28 cellular contexts compared by ENCODE assay signal in the genomic region with DNA sequence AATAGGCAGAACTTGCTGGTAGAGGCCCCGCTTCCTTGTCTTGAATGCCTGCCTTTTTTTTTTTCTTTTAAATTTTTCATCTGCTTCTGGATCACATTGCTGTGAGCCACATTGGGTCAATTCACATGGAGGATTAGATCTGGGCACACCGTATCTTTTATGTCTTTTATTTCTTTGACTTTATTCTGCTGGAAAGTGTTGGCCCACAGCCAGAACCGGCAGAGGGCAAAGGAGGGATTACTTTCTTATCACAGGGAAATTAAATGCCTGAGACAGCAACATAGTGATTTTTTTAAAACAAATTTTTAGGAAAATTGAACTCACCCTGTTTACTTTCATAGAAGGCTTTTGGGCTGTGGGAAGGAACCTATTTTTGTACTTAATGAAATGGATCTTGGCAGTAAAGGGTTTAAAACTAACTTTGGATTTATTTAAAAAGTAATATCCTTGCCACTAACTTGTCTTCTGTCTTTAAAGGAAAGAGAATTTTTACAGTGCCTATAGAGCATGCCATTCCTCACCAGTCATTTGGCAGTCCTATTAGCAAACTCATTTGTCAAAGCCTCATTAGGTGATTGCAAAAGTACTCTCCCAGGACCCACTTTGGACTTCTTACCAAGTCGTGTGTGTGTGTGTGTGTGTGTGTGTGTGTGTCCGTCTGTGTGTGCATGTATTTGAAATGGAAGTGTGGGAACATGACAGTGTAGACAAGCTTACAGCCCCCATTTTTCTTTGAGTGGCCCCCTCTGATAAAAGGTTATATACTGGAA.
A peak's percentile ranks its signal among the peaks of the same experiment; 100 is the strongest.
DNase-seq lines count a peak whose midpoint lies in the region; ATAC-seq, FAIRE-seq and TF ChIP-seq lines count a peak whose summit lies in the region.
"Had no signal": no experiment of that assay in that cellular context is flagged by ENCODE, and none has a peak within 500 bp of the region (broad histone marks: within the 10 kb centered on the region; RNA-seq: fewer than 3 reads in every experiment).

No MANE protein-coding gene starts in this region.

- H4K20me1 ChIP-seq in endothelial cell of umbilical vein (replicated peaks; ENCODE audit: control insufficient read depth, extremely low read depth, insufficient read depth, low read length) = no peaks in the 10 kb centered on the region

- in situ Hi-C loops in transverse colon (cut with MboI; ENCODE audit: low pct_ligation_motif_present in 1 of 4, low pct_unique_long_range_greater_than_20kb in 1 of 4, low sequenced_read_pairs in 3 of 4) = no loop called here

- no peaks in the 10 kb centered on the region for H3K27me3 Mint-ChIP-seq in mesothelial cell of epicardium (ENCODE audit: low read depth)
- no peaks in the 10 kb centered on the region for H3K27me3 Mint-ChIP-seq in Calu3 (ENCODE audit: unreplicated experiment)

- H3K4me1 Mint-ChIP-seq in mesothelial cell of epicardium (peaks cover 68% of the 10 kb centered on the region), Calu3 (ENCODE audit: low read depth, unreplicated experiment) (no peaks in the 10 kb centered on the region)
- H3K4me1 Mint-ChIP-seq: activated CD4-positive, alpha-beta T cell treated with anti-CD3 and anti-CD28 coated beads, Interleukin-2, amount 10 ng/mL, durations not matched to agents 7 days and 5 days; stimulated activated effector memory CD8-positive, alpha-beta T cell treated with anti-CD3 and anti-CD28 coated beads, Interleukin-12 subunit alpha, Interleukin-12 subunit beta, amount 100 ng/mL, for 72 hours had no signal

- no TSS peak for BruUV-seq in endothelial cell of umbilical vein (replicated peaks; lab: Mats Ljungman, UMichigan)
- BruUV-seq in Calu3 (replicated peaks; lab: Mats Ljungman, UMichigan) = no TSS peak

- H3K27ac ChIP-seq in endothelial cell of umbilical vein (ENCODE audit: insufficient read depth, low read depth, low read length) (no peak overlapping the region), transverse colon (no peak overlapping the region)
- H3K27ac ChIP-seq: C4-2B, gastrocnemius medialis, spleen, upper lobe of right lung, WERI-Rb-1 had no signal

- ATAC-seq in SK-N-SH treated with all-trans-retinoic acid at 6 μM for 48 hours = peak; percentile 17; the same call in 2 of the 3 replicates
- ATAC-seq: activated T-cell treated with anti-CD3 and anti-CD28 coated beads, Interleukin-2, amount 50 U/mL, for 4 hours; gastrocnemius medialis; left lobe of liver; naive thymus-derived CD4-positive, alpha-beta T cell; upper lobe of right lung had no signal

- no peaks in the 10 kb centered on the region for H3K9me1 ChIP-seq in endothelial cell of umbilical vein (replicated peaks; ENCODE audit: control insufficient read depth, extremely low read depth, insufficient read depth, low read length)

- H3K9ac ChIP-seq in endothelial cell of umbilical vein (replicated peaks; ENCODE audit: extremely low read depth, insufficient read depth, low read length) = no peak overlapping the region

- H3K9me3 Mint-ChIP-seq in mesothelial cell of epicardium (no peaks in the 10 kb centered on the region), Calu3 (ENCODE audit: low read depth, unreplicated experiment) (no peaks in the 10 kb centered on the region)
- H3K9me3 Mint-ChIP-seq: activated CD4-positive, alpha-beta T cell treated with anti-CD3 and anti-CD28 coated beads, Interleukin-2, amount 10 ng/mL, durations not matched to agents 7 days and 5 days; activated T-cell treated with anti-CD3 and anti-CD28 coated beads, Interleukin-2, amount 50 U/mL, for 4 hours; stimulated activated effector memory CD8-positive, alpha-beta T cell treated with anti-CD3 and anti-CD28 coated beads, Interleukin-12 subunit alpha, Interleukin-12 subunit beta, amount 100 ng/mL, for 72 hours had no signal

- POLR2A ChIA-PET in endothelial cell of umbilical vein (lab: Charles Lee) = no interaction called here

- TF ChIP-seq CTCF in endothelial cell of umbilical vein (IDR thresholded peaks at IDR 0.05; ENCODE audit: extremely low read depth in 1 of 2, insufficient read depth in 1 of 2, low read depth in 1 of 2, low read length in 2 of 2) = no peak
- no peak for TF ChIP-seq CTCF in mesothelial cell of epicardium (IDR thresholded peaks at IDR 0.05; ENCODE audit: unreplicated experiment)
- TF ChIP-seq CTCF in transverse colon (IDR thresholded peaks at IDR 0.05) = no peak
- TF ChIP-seq CTCF in Calu3 (IDR thresholded peaks at IDR 0.05; ENCODE audit: unreplicated experiment) = no peak

- FAIRE-seq in endothelial cell of umbilical vein (lab: Jason Lieb, UNC) = no peak
- FAIRE-seq: GM18507 had no signal

- H2AFZ ChIP-seq in endothelial cell of umbilical vein (ENCODE audit: low read depth, low read length) = no peak overlapping the region

- H3K9me3 ChIP-seq in endothelial cell of umbilical vein (replicated peaks; ENCODE audit: control insufficient read depth, insufficient read depth, low read length) (no peaks in the 10 kb centered on the region), transverse colon (no peaks in the 10 kb centered on the region)
- H3K9me3 ChIP-seq: Caco-2, gastrocnemius medialis, HAP-1, spleen, upper lobe of right lung had no signal

- no peaks in the 10 kb centered on the region for H3K79me2 ChIP-seq in endothelial cell of umbilical vein (ENCODE audit: control insufficient read depth, insufficient read depth, low read length)

- intact Hi-C loops in endothelial cell of umbilical vein (cut with micrococcal nuclease) = no loop called here
- intact Hi-C loops in transverse colon (cut with DNase I; ENCODE audit: low total_unique reads) = no loop called here
- intact Hi-C loops in Calu3 (cut with micrococcal nuclease; ENCODE audit: unreplicated experiment) = loop anchor here (5.0 kb wide), 1 partner anchor 106 kb away; no protein-coding TSS in a partner anchor

- CTCF ChIA-PET in endothelial cell of umbilical vein (lab: Charles Lee) (interaction anchor here (1.3 to 3.2 kb wide), 3 partner anchors 11 to 108 kb away, joined by 3 to 22 read pairs (median 5); no protein-coding TSS in a partner anchor), Calu3 (lab: Charles Lee) (interaction anchor here (0.6 kb wide), 1 partner anchor 1682 kb away, joined by 3 read pairs; no protein-coding TSS in a partner anchor)

- H3K4me2 ChIP-seq in endothelial cell of umbilical vein (ENCODE audit: insufficient read depth, low read length) = no peak overlapping the region

- H3K27me3 ChIP-seq in endothelial cell of umbilical vein (ENCODE audit: control insufficient read depth in 2 of 2, insufficient read depth in 2 of 2, low read length in 2 of 2) = no peaks in the 10 kb centered on the region
- no peaks in the 10 kb centered on the region for H3K27me3 ChIP-seq in transverse colon
- H3K27me3 ChIP-seq: gastrocnemius medialis, spleen, upper lobe of right lung had no signal

- dilution Hi-C loops in endothelial cell of umbilical vein (cut with MboI; ENCODE audit: extremely low pct_ligation_motif_present, low sequenced_read_pairs) = no loop called here

- TF ChIP-seq POLR2A in endothelial cell of umbilical vein (IDR thresholded peaks at IDR 0.05; ENCODE audit: low read depth, low read length) = no peak
- TF ChIP-seq POLR2A in transverse colon (IDR thresholded peaks at IDR 0.05) = no peak

- TF ChIP-seq EP300 in transverse colon (IDR thresholded peaks at IDR 0.05; ENCODE audit: low read depth) = no peak

- peaks cover 7% of the 10 kb centered on the region for H3K4me1 ChIP-seq in endothelial cell of umbilical vein (ENCODE audit: control insufficient read depth, extremely low read depth, insufficient read depth, low read length)
- H3K4me1 ChIP-seq in transverse colon = peaks cover 3 to 24% (median 16%) of the 10 kb centered on the region in 4 donors
- H3K4me1 ChIP-seq: Caco-2, HAP-1 had no signal

- WGBS in transverse colon (ENCODE audit: low coverage in 1 of 2), 2 donors = 33 to 44% methylated on average over 5 of the region's 5 CpGs

- no peaks in the 10 kb centered on the region for H3K36me3 ChIP-seq in endothelial cell of umbilical vein (ENCODE audit: control insufficient read depth in 2 of 2, extremely low read depth in 1 of 2, insufficient read depth in 2 of 2, low read length in 2 of 2)
- no peaks in the 10 kb centered on the region for H3K36me3 ChIP-seq in transverse colon
- H3K36me3 ChIP-seq: gastrocnemius medialis, HAP-1, spleen, upper lobe of right lung, WERI-Rb-1 had no signal

- H3K4me3 ChIP-seq in endothelial cell of umbilical vein (replicated peaks in 1 of 3; ENCODE audit: insufficient read depth in 1 of 3, low read depth in 1 of 3, low read length in 3 of 3) (no peak overlapping the region), transverse colon (no peak overlapping the region)
- H3K4me3 ChIP-seq: gastrocnemius medialis, HAP-1, spleen, upper lobe of right lung had no signal

- H3K27ac Mint-ChIP-seq in mesothelial cell of epicardium = peak overlapping the region; percentile 70
- no peak overlapping the region for H3K27ac Mint-ChIP-seq in Calu3 (ENCODE audit: unreplicated experiment)
- H3K27ac Mint-ChIP-seq: activated CD4-positive, alpha-beta T cell treated with anti-CD3 and anti-CD28 coated beads, Interleukin-2, amount 10 ng/mL, durations not matched to agents 7 days and 5 days; stimulated activated effector memory CD8-positive, alpha-beta T cell treated with anti-CD3 and anti-CD28 coated beads, Interleukin-12 subunit alpha, Interleukin-12 subunit beta, amount 100 ng/mL, for 72 hours had no signal

- H3K36me3 Mint-ChIP-seq in mesothelial cell of epicardium = peaks cover 1% of the 10 kb centered on the region
- no peaks in the 10 kb centered on the region for H3K36me3 Mint-ChIP-seq in Calu3 (ENCODE audit: insufficient read depth, unreplicated experiment)
- H3K36me3 Mint-ChIP-seq: stimulated activated effector memory CD8-positive, alpha-beta T cell treated with anti-CD3 and anti-CD28 coated beads, Interleukin-12 subunit alpha, Interleukin-12 subunit beta, amount 100 ng/mL, for 72 hours had no signal

- H3K4me3 Mint-ChIP-seq in mesothelial cell of epicardium (no peak overlapping the region), Calu3 (ENCODE audit: low read depth, unreplicated experiment) (no peak overlapping the region)
- H3K4me3 Mint-ChIP-seq: activated CD4-positive, alpha-beta T cell treated with anti-CD3 and anti-CD28 coated beads, Interleukin-2, amount 10 ng/mL, durations not matched to agents 7 days and 5 days; activated T-cell treated with anti-CD3 and anti-CD28 coated beads, Interleukin-2, amount 50 U/mL, for 4 hours; naive thymus-derived CD4-positive, alpha-beta T cell; stimulated activated effector memory CD8-positive, alpha-beta T cell treated with anti-CD3 and anti-CD28 coated beads, Interleukin-12 subunit alpha, Interleukin-12 subunit beta, amount 100 ng/mL, for 72 hours had no signal

- peak; percentile 37 for DNase-seq in endothelial cell of umbilical vein (ENCODE audit: low read depth, low spot score)
- no peak for DNase-seq in mesothelial cell of epicardium (ENCODE audit: low spot score in 2 of 2, unreplicated experiment in 2 of 2)
- DNase-seq in transverse colon = peak; percentile 43
- DNase-seq in Calu3 = no peak
- no peak for DNase-seq in NCI-H1417 treated with DMSO at 0.1 percent for 48 hours (lab: John Stamatoyannopoulos, UW)
- DNase-seq in NCI-H226 = no peak
- DNase-seq: activated CD4-positive, alpha-beta T cell treated with anti-CD3 and anti-CD28 coated beads, Interleukin-2, amount 10 ng/mL, durations not matched to agents 7 days and 5 days; activated naive CD4-positive, alpha-beta T cell; activated T-cell treated with anti-CD3 and anti-CD28 coated beads, Interleukin-2, amount 50 U/mL, for 4 hours; Caco-2; effector CD8-positive, alpha-beta T cell; erythroblast; gastrocnemius medialis; naive thymus-derived CD4-positive, alpha-beta T cell; NCI-H1436; NCI-H510A treated with DMSO at 0.1 percent for 48 hours; occipital lobe; retina; spleen; stimulated activated CD4-positive, alpha-beta T cell treated with anti-CD3 and anti-CD28 coated beads, Interleukin-2, amount 100 ng/mL, for 48 hours; upper lobe of right lung had no signal

Comparison
In these comparisons a context has a peak if more than half of its experiments do, and no peak if none do; other contexts are left out.
1. DNase-seq: peak in endothelial cell of umbilical vein (single experiment) and transverse colon (single experiment); none in mesothelial cell of epicardium (0 of 2), Calu3 (single experiment), NCI-H1417 treated with DMSO at 0.1 percent for 48 hours (single experiment) and NCI-H226 (single experiment).